In the genomic region with DNA sequence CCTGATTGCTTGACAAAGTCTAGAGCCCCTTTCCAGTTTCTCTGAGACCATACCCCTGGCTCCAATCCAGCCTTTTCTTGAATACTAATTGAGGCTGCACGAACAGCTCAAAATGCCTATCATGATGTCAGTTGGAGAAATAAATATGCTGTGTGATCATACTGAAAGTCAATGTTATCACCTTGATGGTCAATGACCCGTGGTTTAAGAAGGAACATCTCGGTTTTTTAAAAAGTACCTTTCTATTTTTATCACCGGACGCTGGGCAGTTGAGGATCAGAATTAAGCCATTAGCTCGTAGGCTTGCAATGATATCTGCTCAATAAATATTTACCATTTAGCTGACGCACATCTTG, we compare ENCODE assay signal across 8 cellular contexts. TPM values are rescaled to one million over a fixed set of nuclear protein-coding genes. Genes with fewer than 3 reads are reported as not detected.
DNase-seq lines count a peak whose midpoint lies in the region; ATAC-seq and TF ChIP-seq lines count a peak whose summit lies in the region.

No MANE protein-coding gene starts in this region.

- TF ChIP-seq CTCF in cardiac muscle cell (IDR thresholded peaks at IDR 0.05; ENCODE audit: low read depth, low read length) (no peak), foreskin keratinocyte (conservative IDR thresholded peaks at IDR 0.05) (no peak), stomach (IDR thresholded peaks at IDR 0.05) (no peak)

- no peak for TF ChIP-seq EP300 in stomach (IDR thresholded peaks at IDR 0.05)

- DNase-seq in cardiac muscle cell (ENCODE audit: low read depth in 1 of 2, low spot score in 1 of 2): no peak
- no peak for DNase-seq in left cardiac atrium
- DNase-seq in SJCRH30: peak; percentile 24 to 43
- no peak for DNase-seq in foreskin keratinocyte
- DNase-seq in stomach: no peak
- DNase-seq in iPS-NIHi7 (ENCODE audit: extremely low spot score): no peak

- WGBS in stomach, 5 donors: 5 to 43% (median 20%) methylated on average over 7 of the region's 7 CpGs

- H3K27me3 ChIP-seq in cardiac muscle cell (no peaks in the 10 kb centered on the region), SJCRH30 (no peaks in the 10 kb centered on the region), foreskin keratinocyte (no peaks in the 10 kb centered on the region), stomach (no peaks in the 10 kb centered on the region)

- intact Hi-C loops in left cardiac atrium (cut with DNase I) (no loop called here), stomach (cut with DNase I; ENCODE audit: low total_unique reads) (no loop called here)

- no peak for TF ChIP-seq POLR2A in stomach (IDR thresholded peaks at IDR 0.05)

- H3K4me3 ChIP-seq in cardiac muscle cell (peak overlapping the region; percentile 18), SJCRH30 (peak overlapping the region; percentile 84), stomach (peak overlapping the region; percentile 56 to 78 (median 71))

- peak overlapping the region; percentile 52 for H3K27ac ChIP-seq in cardiac muscle cell
- H3K27ac ChIP-seq in SJCRH30: peak overlapping the region; percentile 89
- H3K27ac ChIP-seq in foreskin keratinocyte: peak overlapping the region; percentile 90
- H3K27ac ChIP-seq in stomach: peak overlapping the region; percentile 89 to 96 (median 93)

- H3K4me1 ChIP-seq in cardiac muscle cell (ENCODE audit: low read depth) (peaks cover 2% of the 10 kb centered on the region), SJCRH30 (peaks cover 10% of the 10 kb centered on the region; the same call in 1 of the 2 replicates), foreskin keratinocyte (peaks cover 5% of the 10 kb centered on the region), stomach (peaks cover 0 to 23% (median 10%) of the 10 kb centered on the region in 4 donors)

- H3K36me3 ChIP-seq in cardiac muscle cell (no peaks in the 10 kb centered on the region), SJCRH30 (no peaks in the 10 kb centered on the region), stomach (no peaks in the 10 kb centered on the region)

- no peaks in the 10 kb centered on the region for H3K9me3 ChIP-seq in cardiac muscle cell (ENCODE audit: low read depth)
- H3K9me3 ChIP-seq in SJCRH30 (replicated peaks): no peaks in the 10 kb centered on the region
- no peaks in the 10 kb centered on the region for H3K9me3 ChIP-seq in stomach

- ATAC-seq in left cardiac atrium (no peak), foreskin keratinocyte (no peak), GM19328 (IDR thresholded peaks at IDR 0.05; ENCODE audit: unreplicated experiment) (no peak), GM18909 (IDR thresholded peaks at IDR 0.05; ENCODE audit: poor library complexity, unreplicated experiment) (no peak)

RNA-seq across cellular contexts. Expression of gene WDR44, which starts 0.9 kb away (rescaled TPM):
- total RNA-seq in cardiac muscle cell: 15.2 and 15.9 TPM in 2 replicates
- polyA plus RNA-seq in cardiac muscle cell: 11.9 and 18.6 TPM in 2 replicates
- total RNA-seq in left cardiac atrium: 10 to 100 TPM; 10.3 to 10.4 TPM
- 13.3 and 17.8 TPM in 2 replicates for total RNA-seq in SJCRH30 (2014; rRNA removed; shearing (Covaris generic))
- 16.2 and 18.6 TPM in 2 replicates for total RNA-seq in foreskin keratinocyte
- polyA plus RNA-seq in foreskin keratinocyte: 3.5 and 4.2 TPM in 2 replicates
- total RNA-seq in stomach: 10 to 100 TPM in 4 of 5 donors, 1 to 10 TPM in 1; 4.1 to 40.1 (median 22.2) TPM
- polyA plus RNA-seq in stomach: 1 to 10 TPM; 4.1 to 6.1 (median 4.4) TPM

Comparison
In these comparisons a context has a peak if more than half of its experiments do, and no peak if none do; other contexts are left out.
1. DNase-seq: peak in SJCRH30 (2 of 2); none in cardiac muscle cell (0 of 2), left cardiac atrium (single experiment), foreskin keratinocyte (0 of 2), stomach (single experiment) and iPS-NIHi7 (single experiment).
2. H3K4me3 ChIP-seq: peak in every context shown above with its lines; median percentile 84 in SJCRH30; 71 in stomach; 18 in cardiac muscle cell.
3. Peak in every context shown above with its lines, with median percentiles within 50 percentile points of each other: H3K27ac ChIP-seq.